Comparison of ENCODE assay signal across 8 cellular contexts in the genomic region with DNA sequence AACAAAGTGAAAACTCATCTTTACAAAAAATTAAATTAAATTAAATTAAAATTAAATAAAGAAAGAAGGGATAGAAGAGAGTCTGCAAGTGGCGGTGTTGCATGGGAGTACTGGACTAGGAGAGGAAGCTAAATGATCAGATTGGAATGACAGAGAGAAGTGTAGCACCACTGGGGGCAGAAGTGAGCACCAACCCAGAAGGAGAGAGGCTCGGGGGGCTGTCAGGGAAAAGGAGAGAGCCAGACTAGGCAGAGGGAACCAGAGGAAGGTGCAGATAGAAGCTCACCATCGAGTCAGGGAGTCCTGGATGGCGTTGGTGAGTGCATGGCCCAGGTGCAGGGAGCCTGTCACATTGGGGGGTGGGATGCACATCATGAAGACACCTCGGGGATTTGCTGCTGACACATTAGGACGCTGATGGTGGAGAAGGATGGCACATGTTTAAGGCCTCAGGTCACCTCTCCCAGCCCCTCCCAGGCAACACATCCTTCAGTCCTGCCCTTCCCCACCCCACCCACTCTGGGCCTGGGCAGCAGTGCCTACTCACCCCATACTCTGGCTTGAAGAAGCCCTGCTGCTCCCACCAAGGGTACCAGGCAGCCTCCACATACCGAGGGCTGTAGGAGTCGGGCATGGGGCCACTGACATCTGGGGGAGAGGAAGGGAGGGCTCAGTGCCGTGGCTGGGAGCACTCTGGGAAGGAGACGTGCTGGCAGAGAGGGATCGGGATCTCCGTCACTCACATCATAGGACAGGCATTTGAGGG. TPM values are rescaled to one million over a fixed set of nuclear protein-coding genes. Genes with fewer than 3 reads are reported as not detected.
DNase-seq lines count a peak whose midpoint lies in the region; ATAC-seq and TF ChIP-seq lines count a peak whose summit lies in the region.

No MANE protein-coding gene starts in this region.

- H3K27me3 ChIP-seq in adipocyte (replicated peaks; ENCODE audit: control insufficient read depth, insufficient read depth, low read length) (no peaks in the 10 kb centered on the region), tibial nerve (no peaks in the 10 kb centered on the region)

- no peak for DNase-seq in CD14-positive monocyte (ENCODE audit: low spot score)
- no peak for DNase-seq in GM12864 (ENCODE audit: low read depth)
- peak; percentile 20 for DNase-seq in NCI-H446 treated with DMSO at 0.1 percent for 48 hours (lab: John Stamatoyannopoulos, UW)
- peak; percentile 75 for DNase-seq in adipocyte (ENCODE audit: low read depth)
- DNase-seq in iris pigment epithelial cell (ENCODE audit: low read depth): peak; percentile 37
- DNase-seq in tibial nerve (ENCODE audit: low spot score in 2 of 2): peak in 1 of 2 donors; percentile 35

- H3K4me1 Mint-ChIP-seq in CD14-positive monocyte: peaks cover 25% of the 10 kb centered on the region

- TF ChIP-seq POLR2A in tibial nerve (IDR thresholded peaks at IDR 0.05): no peak

- H3K27ac Mint-ChIP-seq in CD14-positive monocyte: peak overlapping the region in 4 of 7 donors; percentile 5 to 91 (median 54)

- no peak for TF ChIP-seq EP300 in tibial nerve (IDR thresholded peaks at IDR 0.05)

- no peak overlapping the region for H3K9ac ChIP-seq in adipocyte (ENCODE audit: low read length)

- ATAC-seq in GM18861 (IDR thresholded peaks at IDR 0.05; ENCODE audit: unreplicated experiment) (no peak), HG03432 (IDR thresholded peaks at IDR 0.05; ENCODE audit: unreplicated experiment) (no peak)

- H3K9me3 ChIP-seq in adipocyte (ENCODE audit: control insufficient read depth, low read length): no peaks in the 10 kb centered on the region
- H3K9me3 ChIP-seq in tibial nerve: no peaks in the 10 kb centered on the region

- H3K36me3 ChIP-seq in adipocyte (ENCODE audit: control insufficient read depth, insufficient read depth, low read length, severe bottlenecking): peaks cover 32% of the 10 kb centered on the region
- peaks cover 0 to 58% (median 0%) of the 10 kb centered on the region in 3 donors for H3K36me3 ChIP-seq in tibial nerve

- intact Hi-C loops in CD14-positive monocyte (cut with micrococcal nuclease): loop anchor here (5.0 to 10.0 kb wide), 2 partner anchors 44 to 57 kb away; a partner anchor contains a TSS

- TF ChIP-seq CTCF in CD14-positive monocyte (IDR thresholded peaks at IDR 0.05): peak; percentile 74
- peak; percentile 75 for TF ChIP-seq CTCF in GM12864 (IDR thresholded peaks at IDR 0.05; ENCODE audit: low read depth, low read length, missing control alignments)
- peak; percentile 25 to 64 (median 40) for TF ChIP-seq CTCF in tibial nerve (IDR thresholded peaks at IDR 0.05)

- 59 to 60% methylated on average over 12 of the region's 12 CpGs for WGBS in tibial nerve, 2 donors

- no peak overlapping the region for H3K27ac ChIP-seq in tibial nerve

- H3K4me3 Mint-ChIP-seq in CD14-positive monocyte: no peak overlapping the region

- H3K4me3 ChIP-seq in GM12864 (ENCODE audit: low read depth, low read length) (no peak overlapping the region), adipocyte (ENCODE audit: low read length) (no peak overlapping the region), tibial nerve (no peak overlapping the region)

- no peaks in the 10 kb centered on the region for H3K27me3 Mint-ChIP-seq in CD14-positive monocyte (ENCODE audit: low read depth in 3 of 3)

- H3K36me3 Mint-ChIP-seq in CD14-positive monocyte: peaks cover 19 to 45% of the 10 kb centered on the region in 2 donors

- no peaks in the 10 kb centered on the region for H3K9me3 Mint-ChIP-seq in CD14-positive monocyte

- H3K4me1 ChIP-seq in adipocyte (ENCODE audit: control insufficient read depth, insufficient read depth, low read length) (peaks cover 3% of the 10 kb centered on the region), tibial nerve (peaks cover 0 to 32% (median 11%) of the 10 kb centered on the region in 4 donors)

RNA-seq across cellular contexts. Expression of a gene that starts 4.0 kb away (rescaled TPM):
- polyA plus RNA-seq in CD14-positive monocyte: 10 to 100 TPM; 27.3 to 28.9 TPM
- 10 to 100 TPM; 40.8 to 58.6 (median 50.1) TPM for total RNA-seq in tibial nerve

RNA-seq across cellular contexts. Expression of a gene that starts 14.4 kb away (rescaled TPM):
- polyA plus RNA-seq in CD14-positive monocyte: not detected
- total RNA-seq in tibial nerve: under 1 TPM; 0.21 to 0.66 (median 0.35) TPM

RNA-seq across cellular contexts. Expression of a gene that starts 15.3 kb away (rescaled TPM):
- polyA plus RNA-seq in CD14-positive monocyte: 10 to 100 TPM; 40.0 to 41.0 TPM
- total RNA-seq in tibial nerve: 10 to 100 TPM; 23.9 to 31.8 (median 28.4) TPM

RNA-seq across cellular contexts. Expression of a gene that starts 23.6 kb away (rescaled TPM):
- polyA plus RNA-seq in CD14-positive monocyte: under 1 TPM; 0.53 to 0.55 TPM
- total RNA-seq in tibial nerve: 1 to 10 TPM in 2 of 4 donors, under 1 TPM in 2; 0.20 to 2.4 (median 1.2) TPM

RNA-seq across cellular contexts. Expression of a gene that starts 23.8 kb away (rescaled TPM):
- 100 to 1,000 TPM; 144 to 215 TPM for polyA plus RNA-seq in CD14-positive monocyte
- 100 to 1,000 TPM; 170 to 304 (median 221) TPM for total RNA-seq in tibial nerve

Comparison
In these comparisons a context has a peak if more than half of its experiments do, and no peak if none do; other contexts are left out.
1. DNase-seq: peak in NCI-H446 treated with DMSO at 0.1 percent for 48 hours (single experiment), adipocyte (single experiment) and iris pigment epithelial cell (single experiment); none in CD14-positive monocyte (single experiment) and GM12864 (single experiment).
2. Peak in every context shown above with its lines, with median percentiles within 50 percentile points of each other: CTCF ChIP-seq.